ENCODE assay signal across 19 cellular contexts in genomic region chr1:43071241-43071640, GRCh38.
"Had no signal": no experiment of that assay in that cellular context is flagged by ENCODE, and none has a peak within 500 bp of the region (broad histone marks: within the 10 kb centered on the region; RNA-seq: fewer than 3 reads in every experiment).

No MANE protein-coding gene starts in this region.

- H3K9me3 ChIP-seq: ascending aorta, lower lobe of right lung, mucosa of descending colon, suprapubic skin, upper lobe of left lung had no signal

- H3K27ac ChIP-seq: ascending aorta, lower lobe of right lung, suprapubic skin, upper lobe of left lung had no signal

- H3K27ac Mint-ChIP-seq: activated CD4-positive, alpha-beta memory T cell treated with anti-CD3 and anti-CD28 coated beads, Interleukin-2, amount 10 ng/mL, durations not matched to agents 7 days and 5 days; progenitor cell of endocrine pancreas; stimulated activated naive CD8-positive, alpha-beta T cell treated with anti-CD3 and anti-CD28 coated beads, Interleukin-15, Interleukin-2, amounts not matched to agents 100 ng/mL and 50 ng/mL, for 24 hours had no signal

- H3K4me3 ChIP-seq: ascending aorta, lower lobe of right lung, mucosa of descending colon, skin epidermis, suprapubic skin, upper lobe of left lung had no signal

- DNase-seq: activated CD4-positive, alpha-beta memory T cell treated with anti-CD3 and anti-CD28 coated beads, Interleukin-2, amount 10 ng/mL, durations not matched to agents 7 days and 5 days; activated gamma-delta T cell; activated T-cell treated with anti-CD3 and anti-CD28 coated beads, Interleukin-2, amount 50 U/mL, for 48 hours; left colon; lower lobe of right lung; mucosa of descending colon; naive thymus-derived CD8-positive, alpha-beta T cell; right cardiac atrium; stimulated activated CD4-positive, alpha-beta T cell treated with anti-CD3 and anti-CD28 coated beads, Interleukin-15, amount 100 ng/mL, for 24 hours; stimulated activated CD4-positive, alpha-beta T cell treated with anti-CD3 and anti-CD28 coated beads, Interleukin-4, amount 100 ng/mL, for 4 hours; stimulated activated CD8-positive, alpha-beta memory T cell treated with anti-CD3 and anti-CD28 coated beads, Interleukin-4, amount 100 ng/mL, for 48 hours; T-cell; T1000; upper lobe of left lung had no signal

- H3K27me3 ChIP-seq: ascending aorta, suprapubic skin had no signal

- H3K36me3 ChIP-seq: ascending aorta, lower lobe of right lung, suprapubic skin, upper lobe of left lung had no signal

- H3K36me3 Mint-ChIP-seq: naive thymus-derived CD8-positive, alpha-beta T cell; T-cell had no signal

- H3K9me3 Mint-ChIP-seq: activated CD4-positive, alpha-beta memory T cell treated with anti-CD3 and anti-CD28 coated beads, Interleukin-2, amount 10 ng/mL, durations not matched to agents 7 days and 5 days; naive thymus-derived CD8-positive, alpha-beta T cell; stimulated activated naive CD8-positive, alpha-beta T cell treated with anti-CD3 and anti-CD28 coated beads, Interleukin-15, Interleukin-2, amounts not matched to agents 100 ng/mL and 50 ng/mL, for 24 hours; T-cell had no signal

- ATAC-seq: left colon; lower lobe of right lung; mucosa of descending colon; naive thymus-derived CD8-positive, alpha-beta T cell; right cardiac atrium; T-cell had no signal

- H3K4me3 Mint-ChIP-seq: activated CD4-positive, alpha-beta memory T cell treated with anti-CD3 and anti-CD28 coated beads, Interleukin-2, amount 10 ng/mL, durations not matched to agents 7 days and 5 days; naive thymus-derived CD8-positive, alpha-beta T cell; stimulated activated naive CD8-positive, alpha-beta T cell treated with anti-CD3 and anti-CD28 coated beads, Interleukin-15, Interleukin-2, amounts not matched to agents 100 ng/mL and 50 ng/mL, for 24 hours; T-cell had no signal

- H3K27me3 Mint-ChIP-seq: naive thymus-derived CD8-positive, alpha-beta T cell; stimulated activated naive CD8-positive, alpha-beta T cell treated with anti-CD3 and anti-CD28 coated beads, Interleukin-15, Interleukin-2, amounts not matched to agents 100 ng/mL and 50 ng/mL, for 24 hours; T-cell had no signal
